ENCODE assay signal across 34 cellular contexts in genomic region chr3:98999675-99000074, GRCh38.
"Had no signal": no experiment of that assay in that cellular context is flagged by ENCODE, and none has a peak within 500 bp of the region (broad histone marks: within the 10 kb centered on the region; RNA-seq: fewer than 3 reads in every experiment).

No MANE protein-coding gene starts in this region.

- H3K9me3 Mint-ChIP-seq: activated CD4-positive, alpha-beta memory T cell treated with anti-CD3 and anti-CD28 coated beads for 36 hours; activated CD4-positive, alpha-beta T cell treated with anti-CD3 and anti-CD28 coated beads, Interleukin-2, amount 10 ng/mL, durations not matched to agents 24 days and 14 days; activated naive CD4-positive, alpha-beta T cell treated with anti-CD3 and anti-CD28 coated beads for 36 hours; activated naive CD4-positive, alpha-beta T cell treated with anti-CD3 and anti-CD28 coated beads, Interleukin-2, amount 50 U/mL, for 24 hours; activated T-helper 1 cell treated with anti-CD3 and anti-CD28 coated beads, Interleukin-12 subunit alpha, Interleukin-12 subunit beta, Interleukin-2, Interleukin-4 antibody, amounts not matched to agents 30 ng/mL and 10 ng/mL and 1 ng/mL, durations not matched to agents 14 hours and 24 hours and 36 hours; activated T-helper 2 cell treated with anti-CD3 and anti-CD28 coated beads, Interferon-gamma antibody, Interleukin-2, Interleukin-4, amounts not matched to agents 10 μg/mL and 5 μg/mL and 100 μg/mL, durations not matched to agents 14 hours and 24 hours and 36 hours had no signal

- H3K4me3 Mint-ChIP-seq: activated CD4-positive, alpha-beta memory T cell treated with anti-CD3 and anti-CD28 coated beads for 36 hours; activated CD4-positive, alpha-beta T cell treated with anti-CD3 and anti-CD28 coated beads for 36 hours; activated CD4-positive, alpha-beta T cell treated with anti-CD3 and anti-CD28 coated beads, Interleukin-2, amount 10 ng/mL, durations not matched to agents 24 days and 14 days; activated CD8-positive, alpha-beta memory T cell treated with anti-CD3 and anti-CD28 coated beads, Interleukin-2, amount 10 ng/mL, durations not matched to agents 7 days and 5 days; activated CD8-positive, alpha-beta T cell treated with anti-CD3 and anti-CD28 coated beads, Interleukin-2, amount 10 ng/mL, durations not matched to agents 7 days and 5 days; activated naive CD4-positive, alpha-beta T cell treated with anti-CD3 and anti-CD28 coated beads for 36 hours; activated naive CD4-positive, alpha-beta T cell treated with anti-CD3 and anti-CD28 coated beads, Interleukin-2, amount 50 U/mL, for 24 hours; activated naive CD8-positive, alpha-beta T cell treated with anti-CD3 and anti-CD28 coated beads for 36 hours; activated naive CD8-positive, alpha-beta T cell treated with anti-CD3 and anti-CD28 coated beads, Interleukin-2, amount 50 U/mL, for 24 hours; activated T-helper 1 cell treated with anti-CD3 and anti-CD28 coated beads, Interleukin-12 subunit alpha, Interleukin-12 subunit beta, Interleukin-2, Interleukin-4 antibody, amounts not matched to agents 30 ng/mL and 10 ng/mL and 1 ng/mL, durations not matched to agents 14 hours and 24 hours and 36 hours; effector memory CD8-positive, alpha-beta T cell had no signal

- H3K27me3 Mint-ChIP-seq: activated CD4-positive, alpha-beta T cell treated with anti-CD3 and anti-CD28 coated beads for 36 hours; effector memory CD8-positive, alpha-beta T cell had no signal

- DNase-seq: activated CD4-positive, alpha-beta memory T cell treated with anti-CD3 and anti-CD28 coated beads for 36 hours; activated CD4-positive, alpha-beta T cell treated with anti-CD3 and anti-CD28 coated beads for 36 hours; activated CD4-positive, alpha-beta T cell treated with anti-CD3 and anti-CD28 coated beads, Interleukin-2, amount 10 ng/mL, durations not matched to agents 24 days and 14 days; activated CD4-positive, CD25-positive, alpha-beta regulatory T cell; activated CD4-positive, CD25-positive, alpha-beta regulatory T cell treated with anti-CD3 and anti-CD28 coated beads, Interleukin-2, amount 50 U/mL, for 72 hours; activated CD8-positive, alpha-beta memory T cell treated with anti-CD3 and anti-CD28 coated beads, Interleukin-2, amount 10 ng/mL, durations not matched to agents 7 days and 5 days; activated CD8-positive, alpha-beta memory T cell treated with anti-CD3 and anti-CD28 coated beads, Interleukin-2, amount 50 U/mL, for 4 hours; activated CD8-positive, alpha-beta T cell treated with anti-CD3 and anti-CD28 coated beads, Interleukin-2, amount 10 ng/mL, durations not matched to agents 7 days and 5 days; activated effector memory CD4-positive, alpha-beta T cell treated with anti-CD3 and anti-CD28 coated beads, Interleukin-2, amount 50 U/mL, for 16 hours; activated naive CD4-positive, alpha-beta T cell treated with anti-CD3 and anti-CD28 coated beads for 36 hours; activated naive CD8-positive, alpha-beta T cell treated with anti-CD3 and anti-CD28 coated beads for 36 hours; activated naive CD8-positive, alpha-beta T cell treated with anti-CD3 and anti-CD28 coated beads, Interleukin-2, amount 50 U/mL, for 24 hours; activated T-cell treated with anti-CD3 and anti-CD28 coated beads, Interleukin-2, amount 50 U/mL, for 1 hour; activated T-cell treated with anti-CD3 and anti-CD28 coated beads, Interleukin-2, amount 50 U/mL, for 48 hours; adrenal gland; amygdala; aorta; body of pancreas; caudate nucleus; cortex of kidney; dermis blood vessel endothelial cell; effector CD4-positive, alpha-beta T cell; effector memory CD8-positive, alpha-beta T cell; erythroblast; foreskin keratinocyte; gastrocnemius medialis; glutamatergic neuron; heart left ventricle; hypothalamus; T1000 had no signal

- ATAC-seq: activated CD4-positive, alpha-beta T cell treated with anti-CD3 and anti-CD28 coated beads for 36 hours; activated CD8-positive, alpha-beta memory T cell treated with anti-CD3 and anti-CD28 coated beads, Interleukin-2, amount 10 ng/mL, durations not matched to agents 7 days and 5 days; activated CD8-positive, alpha-beta T cell treated with anti-CD3 and anti-CD28 coated beads, Interleukin-2, amount 10 ng/mL, durations not matched to agents 7 days and 5 days; activated naive CD8-positive, alpha-beta T cell treated with anti-CD3 and anti-CD28 coated beads, Interleukin-2, amount 50 U/mL, for 24 hours; body of pancreas; effector memory CD8-positive, alpha-beta T cell; foreskin keratinocyte; gastrocnemius medialis; heart left ventricle had no signal

- H3K4me1 Mint-ChIP-seq: activated CD4-positive, alpha-beta T cell treated with anti-CD3 and anti-CD28 coated beads for 36 hours; activated CD4-positive, alpha-beta T cell treated with anti-CD3 and anti-CD28 coated beads, Interleukin-2, amount 10 ng/mL, durations not matched to agents 24 days and 14 days; activated CD8-positive, alpha-beta memory T cell treated with anti-CD3 and anti-CD28 coated beads, Interleukin-2, amount 10 ng/mL, durations not matched to agents 7 days and 5 days; activated naive CD4-positive, alpha-beta T cell treated with anti-CD3 and anti-CD28 coated beads, Interleukin-2, amount 50 U/mL, for 24 hours; activated naive CD8-positive, alpha-beta T cell treated with anti-CD3 and anti-CD28 coated beads for 36 hours; activated naive CD8-positive, alpha-beta T cell treated with anti-CD3 and anti-CD28 coated beads, Interleukin-2, amount 50 U/mL, for 24 hours had no signal

- H3K27ac ChIP-seq: adrenal gland, body of pancreas, esophagus muscularis mucosa, foreskin keratinocyte, gastrocnemius medialis, heart left ventricle had no signal

- H3K27me3 ChIP-seq: adrenal gland, body of pancreas, esophagus muscularis mucosa, foreskin keratinocyte, gastrocnemius medialis, heart left ventricle had no signal

- H3K4me1 ChIP-seq: adrenal gland, body of pancreas, esophagus muscularis mucosa, foreskin keratinocyte, gastrocnemius medialis, heart left ventricle had no signal

- H3K36me3 ChIP-seq: adrenal gland, esophagus muscularis mucosa, gastrocnemius medialis, heart left ventricle had no signal

- H3K27ac Mint-ChIP-seq: activated CD4-positive, alpha-beta memory T cell treated with anti-CD3 and anti-CD28 coated beads for 36 hours; activated CD4-positive, alpha-beta T cell treated with anti-CD3 and anti-CD28 coated beads for 36 hours; activated CD4-positive, alpha-beta T cell treated with anti-CD3 and anti-CD28 coated beads, Interleukin-2, amount 10 ng/mL, durations not matched to agents 24 days and 14 days; activated CD8-positive, alpha-beta memory T cell treated with anti-CD3 and anti-CD28 coated beads, Interleukin-2, amount 10 ng/mL, durations not matched to agents 7 days and 5 days; activated CD8-positive, alpha-beta T cell treated with anti-CD3 and anti-CD28 coated beads, Interleukin-2, amount 10 ng/mL, durations not matched to agents 7 days and 5 days; activated naive CD4-positive, alpha-beta T cell treated with anti-CD3 and anti-CD28 coated beads for 36 hours; activated naive CD4-positive, alpha-beta T cell treated with anti-CD3 and anti-CD28 coated beads, Interleukin-2, amount 50 U/mL, for 24 hours; activated naive CD8-positive, alpha-beta T cell treated with anti-CD3 and anti-CD28 coated beads for 36 hours; activated naive CD8-positive, alpha-beta T cell treated with anti-CD3 and anti-CD28 coated beads, Interleukin-2, amount 50 U/mL, for 24 hours; activated T-helper 1 cell treated with anti-CD3 and anti-CD28 coated beads, Interleukin-12 subunit alpha, Interleukin-12 subunit beta, Interleukin-2, Interleukin-4 antibody, amounts not matched to agents 30 ng/mL and 10 ng/mL and 1 ng/mL, durations not matched to agents 14 hours and 24 hours and 36 hours; activated T-helper 2 cell treated with anti-CD3 and anti-CD28 coated beads, Interferon-gamma antibody, Interleukin-2, Interleukin-4, amounts not matched to agents 10 μg/mL and 5 μg/mL and 100 μg/mL, durations not matched to agents 14 hours and 24 hours and 36 hours; effector memory CD8-positive, alpha-beta T cell had no signal

- H3K9me3 ChIP-seq: adrenal gland, body of pancreas, esophagus muscularis mucosa, gastrocnemius medialis had no signal

- H3K4me3 ChIP-seq: adrenal gland, body of pancreas, esophagus muscularis mucosa, gastrocnemius medialis, heart left ventricle had no signal

- H3K36me3 Mint-ChIP-seq: activated CD4-positive, alpha-beta memory T cell treated with anti-CD3 and anti-CD28 coated beads for 36 hours; activated CD8-positive, alpha-beta memory T cell treated with anti-CD3 and anti-CD28 coated beads, Interleukin-2, amount 10 ng/mL, durations not matched to agents 7 days and 5 days; activated naive CD4-positive, alpha-beta T cell treated with anti-CD3 and anti-CD28 coated beads, Interleukin-2, amount 50 U/mL, for 24 hours; activated naive CD8-positive, alpha-beta T cell treated with anti-CD3 and anti-CD28 coated beads for 36 hours had no signal
